8 cellular contexts compared by ENCODE assay signal in the genomic region with DNA sequence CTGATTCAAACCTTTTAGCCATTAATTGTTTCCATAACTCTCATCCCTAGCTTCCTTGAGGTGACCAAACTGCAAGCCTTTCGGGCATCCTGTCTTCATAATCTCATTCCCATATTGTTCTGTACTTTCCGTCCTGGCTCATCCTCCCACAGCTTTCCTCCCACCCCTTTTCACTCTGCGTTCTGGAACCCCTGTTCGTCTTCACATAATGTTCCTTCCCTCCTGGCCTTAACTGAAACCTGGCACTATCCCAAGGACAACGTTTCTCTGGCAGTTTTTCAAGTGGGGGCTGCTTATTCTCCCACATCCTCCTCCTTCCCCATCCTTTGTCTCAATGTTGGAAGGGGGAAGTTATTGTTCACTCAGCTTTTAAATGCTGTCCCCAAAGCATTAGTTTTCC. TPM values are rescaled to one million over a fixed set of nuclear protein-coding genes. Genes with fewer than 3 reads are reported as not detected.
A peak's percentile ranks its signal among the peaks of the same experiment; 100 is the strongest.
DNase-seq lines count a peak whose midpoint lies in the region; ATAC-seq, FAIRE-seq and TF ChIP-seq lines count a peak whose summit lies in the region.

No MANE protein-coding gene starts in this region.

- H3K27me3 Mint-ChIP-seq in stimulated activated naive CD8-positive, alpha-beta T cell treated with anti-CD3 and anti-CD28 coated beads, Interleukin-15, Interleukin-2, amounts not matched to agents 100 ng/mL and 50 ng/mL, for 24 hours = no peaks in the 10 kb centered on the region

- peaks cover 85% of the 10 kb centered on the region for H3K36me3 Mint-ChIP-seq in stimulated activated naive CD8-positive, alpha-beta T cell treated with anti-CD3 and anti-CD28 coated beads, Interleukin-15, Interleukin-2, amounts not matched to agents 100 ng/mL and 50 ng/mL, for 24 hours (ENCODE audit: low read depth)

- H3K4me1 ChIP-seq in body of pancreas = peaks cover 65% of the 10 kb centered on the region
- H3K4me1 ChIP-seq in vagina = peaks cover 45% of the 10 kb centered on the region

- H3K4me3 ChIP-seq in body of pancreas (peak overlapping the region in 1 of 2 donors; percentile 57), vagina (peak overlapping the region; percentile 78 to 88)

- H3K36me3 ChIP-seq in body of pancreas (replicated peaks in 1 of 2; ENCODE audit: insufficient read depth in 1 of 2, low read depth in 2 of 2) (peaks cover 19 to 32% of the 10 kb centered on the region in 2 donors), vagina (peaks cover 4 to 52% of the 10 kb centered on the region in 2 donors)

- H3K27me3 ChIP-seq in body of pancreas = no peaks in the 10 kb centered on the region
- no peaks in the 10 kb centered on the region for H3K27me3 ChIP-seq in vagina

- H3K9me3 ChIP-seq in body of pancreas (peaks cover 0 to 12% (median 0%) of the 10 kb centered on the region in 3 donors), vagina (peaks cover 13% of the 10 kb centered on the region)

- FAIRE-seq in GM19239 (lab: Jason Lieb, UNC) = no peak

- no peak for TF ChIP-seq CTCF in body of pancreas (IDR thresholded peaks at IDR 0.05)
- no peak for TF ChIP-seq CTCF in vagina (IDR thresholded peaks at IDR 0.05)

- WGBS in body of pancreas, 2 donors = 21 to 22% methylated on average over 5 of the region's 5 CpGs

- intact Hi-C loops in body of pancreas (cut with DNase I) = no loop called here
- intact Hi-C loops in vagina (cut with DNase I) = no loop called here

- H3K27ac ChIP-seq in body of pancreas = peak overlapping the region in 2 of 4 donors; percentile 81 to 90
- H3K27ac ChIP-seq in vagina = no peak overlapping the region

- H3K27ac Mint-ChIP-seq in stimulated activated naive CD8-positive, alpha-beta T cell treated with anti-CD3 and anti-CD28 coated beads, Interleukin-15, Interleukin-2, amounts not matched to agents 100 ng/mL and 50 ng/mL, for 24 hours = peak overlapping the region; percentile 90

- TF ChIP-seq POLR2A in body of pancreas (IDR thresholded peaks at IDR 0.05) = peak in 2 of 3 donors; percentile 22 to 57
- no peak for TF ChIP-seq POLR2A in vagina (IDR thresholded peaks at IDR 0.05)

- no peak for ATAC-seq in stimulated activated naive CD8-positive, alpha-beta T cell treated with anti-CD3 and anti-CD28 coated beads, Interleukin-15, Interleukin-2, amounts not matched to agents 100 U/mL and 50 U/mL, for 24 hours
- ATAC-seq in body of pancreas (no peak), HG02981 (IDR thresholded peaks at IDR 0.05; ENCODE audit: unreplicated experiment) (no peak)

- H3K9me3 Mint-ChIP-seq in stimulated activated naive CD8-positive, alpha-beta T cell treated with anti-CD3 and anti-CD28 coated beads, Interleukin-15, Interleukin-2, amounts not matched to agents 100 ng/mL and 50 ng/mL, for 24 hours = peaks cover 42% of the 10 kb centered on the region

- peaks cover 65% of the 10 kb centered on the region for H3K4me1 Mint-ChIP-seq in stimulated activated naive CD8-positive, alpha-beta T cell treated with anti-CD3 and anti-CD28 coated beads, Interleukin-15, Interleukin-2, amounts not matched to agents 100 ng/mL and 50 ng/mL, for 24 hours (ENCODE audit: low read depth)

- no peak for DNase-seq in stimulated activated naive CD8-positive, alpha-beta T cell treated with anti-CD3 and anti-CD28 coated beads, Interleukin-15, Interleukin-2, amounts not matched to agents 100 U/mL and 50 U/mL, for 24 hours
- peak; percentile 41 to 62 (median 44) for DNase-seq in body of pancreas
- peak; percentile 5 for DNase-seq in medulla oblongata (ENCODE audit: extremely low spot score)
- DNase-seq in vagina (ENCODE audit: extremely low spot score in 2 of 2) = no peak
- no peak for DNase-seq in GM19239 (ENCODE audit: insufficient read length, low spot score)
- no peak for DNase-seq in HCEC 1CT

- peak overlapping the region; percentile 100 for H3K4me3 Mint-ChIP-seq in stimulated activated naive CD8-positive, alpha-beta T cell treated with anti-CD3 and anti-CD28 coated beads, Interleukin-15, Interleukin-2, amounts not matched to agents 100 ng/mL and 50 ng/mL, for 24 hours

RNA-seq across cellular contexts. Expression of a gene that starts 1.5 kb away (rescaled TPM):
- total RNA-seq in body of pancreas = 10 to 100 TPM; 25.1 to 25.2 TPM
- total RNA-seq in vagina = 12.5 TPM

RNA-seq across cellular contexts. Expression of a gene that starts 1.7 kb away (rescaled TPM):
- total RNA-seq in body of pancreas = 1 to 10 TPM; 3.6 to 7.3 TPM
- total RNA-seq in vagina = 8.8 TPM

RNA-seq across cellular contexts. Expression of a gene that starts 15.3 kb away (rescaled TPM):
- total RNA-seq in body of pancreas = 1 to 10 TPM; 1.0 to 2.6 TPM
- not detected for total RNA-seq in vagina

RNA-seq across cellular contexts. Expression of a gene that starts 35.5 kb away (rescaled TPM):
- total RNA-seq in body of pancreas = 10 to 100 TPM; 23.4 to 86.6 TPM
- not detected for total RNA-seq in vagina

Comparison
In these comparisons a context has a peak if more than half of its experiments do, and no peak if none do; other contexts are left out.
1. DNase-seq: peak in body of pancreas (4 of 4) and medulla oblongata (single experiment); none in stimulated activated naive CD8-positive, alpha-beta T cell treated with anti-CD3 and anti-CD28 coated beads, Interleukin-15, Interleukin-2, amounts not matched to agents 100 U/mL and 50 U/mL, for 24 hours (single experiment), vagina (0 of 2), GM19239 (single experiment) and HCEC 1CT (single experiment).
2. POLR2A ChIP-seq: peak in body of pancreas (2 of 3); none in vagina (0 of 2).